Comparison of ENCODE assay signal across 13 cellular contexts in genomic region chr10:19651549-19651948, GRCh38.
DNase-seq lines count a peak whose midpoint lies in the region; ATAC-seq and TF ChIP-seq lines count a peak whose summit lies in the region.
"Had no signal": no experiment of that assay in that cellular context is flagged by ENCODE, and none has a peak within 500 bp of the region (broad histone marks: within the 10 kb centered on the region; RNA-seq: fewer than 3 reads in every experiment).

No MANE protein-coding gene starts in this region.

- peak overlapping the region; percentile 98 to 99 for H2BK12ac ChIP-seq in mesenchymal stem cell (ENCODE audit: low read length in 2 of 2)

- POLR2A ChIA-PET in IMR-90 (lab: Charles Lee; ENCODE audit: unreplicated experiment): no interaction called here
- POLR2A ChIA-PET in activated CD4-positive, alpha-beta T cell treated with anti-CD3 and anti-CD28 coated beads, Interleukin-2, amount 10 ng/mL, durations not matched to agents 7 days and 5 days (lab: Charles Lee): no interaction called here

- peak overlapping the region; percentile 94 for H3K4ac ChIP-seq in IMR-90 (ENCODE audit: low read depth, low read length)
- H3K4ac ChIP-seq in mesenchymal stem cell (ENCODE audit: low read depth in 1 of 2, low read length in 2 of 2): peak overlapping the region; percentile 81 to 84

- peaks cover 4% of the 10 kb centered on the region for H3K9me3 Mint-ChIP-seq in activated CD4-positive, alpha-beta T cell treated with anti-CD3 and anti-CD28 coated beads, Interleukin-2, amount 10 ng/mL, durations not matched to agents 7 days and 5 days

- in situ Hi-C loops in IMR-90 (cut with MboI; ENCODE audit: low sequenced_read_pairs): no loop called here

- TF ChIP-seq POLR2A in IMR-90 (IDR thresholded peaks at IDR 0.05; ENCODE audit: low read depth, low read length): no peak

- H2BK20ac ChIP-seq in IMR-90 (ENCODE audit: low read depth, low read length): peak overlapping the region; percentile 93

- peak overlapping the region; percentile 82; the same call in 1 of the 2 replicates for H3K23ac ChIP-seq in IMR-90 (ENCODE audit: low read depth, low read length)
- no peak overlapping the region for H3K23ac ChIP-seq in mesenchymal stem cell (ENCODE audit: low read length in 2 of 2)

- H2AK5ac ChIP-seq in IMR-90 (ENCODE audit: low read depth, low read length) (peak overlapping the region; percentile 100), mesenchymal stem cell (ENCODE audit: low read length, severe bottlenecking) (peak overlapping the region; percentile 90)

- peaks cover 5% of the 10 kb centered on the region for H3K9me1 ChIP-seq in IMR-90 (ENCODE audit: insufficient read depth, low read length)

- peak; percentile 81 for ATAC-seq in IMR-90 (ENCODE audit: low read depth)
- no peak for ATAC-seq in left colon
- no peak for ATAC-seq in HG03135 (IDR thresholded peaks at IDR 0.05; ENCODE audit: unreplicated experiment)
- ATAC-seq: activated CD8-positive, alpha-beta T cell treated with anti-CD3 and anti-CD28 coated beads for 36 hours had no signal

- peak overlapping the region; percentile 2; the same call in 1 of the 2 replicates for H3K9ac ChIP-seq in IMR-90 (ENCODE audit: low read depth, low read length)
- H3K9ac ChIP-seq in mesenchymal stem cell (ENCODE audit: low read length): peak overlapping the region; percentile 48

- H3K27ac ChIP-seq in IMR-90 (ENCODE audit: insufficient read depth, low read length): peak overlapping the region; percentile 97
- H3K27ac ChIP-seq in mesenchymal stem cell (ENCODE audit: low read length, poor library complexity, severe bottlenecking): no peak overlapping the region

- H4K5ac ChIP-seq in IMR-90 (ENCODE audit: low read depth, low read length): peak overlapping the region; percentile 83

- H4K91ac ChIP-seq in IMR-90 (ENCODE audit: insufficient read depth, low read depth, low read length) (peak overlapping the region; percentile 96), mesenchymal stem cell (ENCODE audit: low read length) (peak overlapping the region; percentile 19)

- peak overlapping the region; percentile 81 for H3K18ac ChIP-seq in IMR-90 (ENCODE audit: low read depth, low read length)
- peak overlapping the region; percentile 92 for H3K18ac ChIP-seq in mesenchymal stem cell (ENCODE audit: low read depth in 1 of 2, low read length in 2 of 2)

- peak overlapping the region; percentile 96 for H2BK5ac ChIP-seq in IMR-90 (ENCODE audit: low read depth, low read length, poor library complexity, severe bottlenecking)
- no peak overlapping the region for H2BK5ac ChIP-seq in mesenchymal stem cell (ENCODE audit: low read depth, low read length, poor library complexity, severe bottlenecking)

- H3K36me3 ChIP-seq in IMR-90 (ENCODE audit: control insufficient read depth, insufficient read depth, low read length) (no peaks in the 10 kb centered on the region), mesenchymal stem cell (ENCODE audit: control insufficient read depth in 1 of 2, insufficient read depth in 2 of 2, low read depth in 1 of 2, low read length in 2 of 2) (peaks cover 0 to 2% of the 10 kb centered on the region in 2 experiments)

- WGBS in IMR-90 (ENCODE audit: extremely low coverage in 2 of 2, insufficient read length in 1 of 2), 2 experiments: 0% methylated on average over 1 of the region's 1 CpG; no CpG with 5 or more reads in 1 of the 2 experiments
- WGBS in mesenchymal stem cell: 14% methylated on average over 1 of the region's 1 CpG

- intact Hi-C loops in IMR-90 (cut with micrococcal nuclease): no loop called here
- intact Hi-C loops in left colon (cut with DNase I, micrococcal nuclease): no loop called here

- H3K4me3 ChIP-seq in IMR-90 (ENCODE audit: insufficient read depth, low read depth, low read length): no peak overlapping the region
- no peak overlapping the region for H3K4me3 ChIP-seq in mesenchymal stem cell (ENCODE audit: insufficient read depth in 1 of 2, low read depth in 1 of 2, low read length in 2 of 2)

- H3K27me3 ChIP-seq in IMR-90 (ENCODE audit: control insufficient read depth, insufficient read depth, low read length): no peaks in the 10 kb centered on the region
- H3K27me3 ChIP-seq in mesenchymal stem cell (ENCODE audit: control insufficient read depth in 1 of 2, insufficient read depth in 1 of 2, low read length in 2 of 2): no peaks in the 10 kb centered on the region

- TF ChIP-seq CTCF in AG09319 (IDR thresholded peaks at IDR 0.05; ENCODE audit: low read depth, low read length) (no peak), IMR-90 (conservative IDR thresholded peaks at IDR 0.05; ENCODE audit: low read depth, low read length) (no peak)

- BruUV-seq in IMR-90 (replicated peaks; lab: Mats Ljungman, UMichigan): no TSS peak

- H2AFZ ChIP-seq in IMR-90 (replicated peaks; ENCODE audit: low read length, poor library complexity) (peak overlapping the region; percentile 79), mesenchymal stem cell (ENCODE audit: low read depth, low read length) (no peak overlapping the region)

- peak overlapping the region; percentile 94 for H2BK120ac ChIP-seq in IMR-90 (ENCODE audit: low read depth, low read length)
- H2BK120ac ChIP-seq in mesenchymal stem cell (ENCODE audit: low read depth, low read length): peak overlapping the region; percentile 11

- H3K36me3 Mint-ChIP-seq in activated CD4-positive, alpha-beta T cell treated with anti-CD3 and anti-CD28 coated beads, Interleukin-2, amount 10 ng/mL, durations not matched to agents 7 days and 5 days (ENCODE audit: low read depth): no peaks in the 10 kb centered on the region

- H2AK9ac ChIP-seq in IMR-90 (replicated peaks; ENCODE audit: low read depth, low read length, poor library complexity): peak overlapping the region; percentile 73

- H3K56ac ChIP-seq in IMR-90 (ENCODE audit: extremely low read depth, insufficient read depth, low read length): no peak overlapping the region

- H3K9me3 ChIP-seq in IMR-90 (ENCODE audit: control insufficient read depth, insufficient read depth, low read length) (no peaks in the 10 kb centered on the region), mesenchymal stem cell (ENCODE audit: control insufficient read depth, low read length) (no peaks in the 10 kb centered on the region)

- H2BK15ac ChIP-seq in IMR-90 (ENCODE audit: low read depth, low read length): peak overlapping the region; percentile 99
- no peak overlapping the region for H2BK15ac ChIP-seq in mesenchymal stem cell (ENCODE audit: low read depth, poor library complexity, severe bottlenecking)

- no peaks in the 10 kb centered on the region for H3K79me1 ChIP-seq in IMR-90 (ENCODE audit: low read depth in 1 of 2, low read length in 2 of 2)
- H3K79me1 ChIP-seq in mesenchymal stem cell (replicated peaks; ENCODE audit: low read length, poor library complexity, severe bottlenecking): no peaks in the 10 kb centered on the region

- peak overlapping the region; percentile 82 to 86 for H4K8ac ChIP-seq in IMR-90 (ENCODE audit: low read depth in 2 of 2, low read length in 2 of 2)
- H4K8ac ChIP-seq in mesenchymal stem cell (ENCODE audit: low read length): peak overlapping the region; percentile 78

- DNase-seq in AG09319 (ENCODE audit: extremely low read depth, low read depth): peak; percentile 44
- DNase-seq in IMR-90: peak; percentile 98
- DNase-seq in dedifferentiated amniotic fluid mesenchymal stem cell (ENCODE audit: extremely low spot score): peak; percentile 39
- peak; percentile 93 for DNase-seq in mesenchymal stem cell
- DNase-seq in islet precursor cell: no peak
- no peak for DNase-seq in left colon
- DNase-seq in activated CD4-positive, alpha-beta T cell treated with anti-CD3 and anti-CD28 coated beads, Interleukin-2, amount 10 ng/mL, durations not matched to agents 7 days and 5 days: no peak
- DNase-seq: activated CD8-positive, alpha-beta T cell treated with anti-CD3 and anti-CD28 coated beads for 36 hours; amygdala; NCI-H510A; occipital lobe; OCI-M1 had no signal

- TF ChIP-seq RAD21 in IMR-90 (IDR thresholded peaks at IDR 0.05; ENCODE audit: low read length): no peak

- H3K27me3 Mint-ChIP-seq in activated CD4-positive, alpha-beta T cell treated with anti-CD3 and anti-CD28 coated beads, Interleukin-2, amount 10 ng/mL, durations not matched to agents 7 days and 5 days: no peaks in the 10 kb centered on the region
- H3K27me3 Mint-ChIP-seq: activated CD8-positive, alpha-beta T cell treated with anti-CD3 and anti-CD28 coated beads for 36 hours had no signal

- no peak overlapping the region for H3K4me3 Mint-ChIP-seq in activated CD4-positive, alpha-beta T cell treated with anti-CD3 and anti-CD28 coated beads, Interleukin-2, amount 10 ng/mL, durations not matched to agents 7 days and 5 days
- H3K4me3 Mint-ChIP-seq: activated CD8-positive, alpha-beta T cell treated with anti-CD3 and anti-CD28 coated beads for 36 hours had no signal

- H3K4me2 ChIP-seq in IMR-90 (ENCODE audit: low read depth, low read length) (no peak overlapping the region; the same call in 1 of the 2 replicates), mesenchymal stem cell (ENCODE audit: low read length, poor library complexity, severe bottlenecking) (no peak overlapping the region)

- peak overlapping the region; percentile 78 for H3K14ac ChIP-seq in IMR-90 (replicated peaks; ENCODE audit: low read depth, low read length)
- peak overlapping the region in 1 of 2 experiments; percentile 23 for H3K14ac ChIP-seq in mesenchymal stem cell (ENCODE audit: low read length in 2 of 2)

- peaks cover 12% of the 10 kb centered on the region for H3K4me1 ChIP-seq in IMR-90 (ENCODE audit: control insufficient read depth, insufficient read depth, low read length)
- H3K4me1 ChIP-seq in mesenchymal stem cell (ENCODE audit: control insufficient read depth, insufficient read depth, low read depth, low read length): peaks cover 3% of the 10 kb centered on the region

- H3K4me1 Mint-ChIP-seq in activated CD4-positive, alpha-beta T cell treated with anti-CD3 and anti-CD28 coated beads, Interleukin-2, amount 10 ng/mL, durations not matched to agents 7 days and 5 days: no peaks in the 10 kb centered on the region

- H3K27ac Mint-ChIP-seq in activated CD4-positive, alpha-beta T cell treated with anti-CD3 and anti-CD28 coated beads, Interleukin-2, amount 10 ng/mL, durations not matched to agents 7 days and 5 days: no peak overlapping the region
- H3K27ac Mint-ChIP-seq: activated CD8-positive, alpha-beta T cell treated with anti-CD3 and anti-CD28 coated beads for 36 hours had no signal

- CTCF ChIA-PET in IMR-90 (lab: Yijun Ruan, JAX): no interaction called here
- CTCF ChIA-PET in activated CD4-positive, alpha-beta T cell treated with anti-CD3 and anti-CD28 coated beads, Interleukin-2, amount 10 ng/mL, durations not matched to agents 7 days and 5 days (lab: Charles Lee): no interaction called here

- no peaks in the 10 kb centered on the region for H4K20me1 ChIP-seq in IMR-90 (ENCODE audit: insufficient read depth, low read length)

- dilution Hi-C loops in IMR-90 (cut with HindIII; ENCODE audit: low sequenced_read_pairs, unreplicated experiment): no loop called here

Comparison
In these comparisons a context has a peak if more than half of its experiments do, and no peak if none do; other contexts are left out.
1. DNase-seq: peak in AG09319 (single experiment), IMR-90 (single experiment), dedifferentiated amniotic fluid mesenchymal stem cell (single experiment) and mesenchymal stem cell (single experiment); none in islet precursor cell (single experiment), left colon (0 of 2) and activated CD4-positive, alpha-beta T cell treated with anti-CD3 and anti-CD28 coated beads, Interleukin-2, amount 10 ng/mL, durations not matched to agents 7 days and 5 days (single experiment).